In genomic region chr6:30616811-30617564, GRCh38 we compare ENCODE assay signal across 8 cellular contexts. TPM values are rescaled to one million over a fixed set of nuclear protein-coding genes. Genes with fewer than 3 reads are reported as not detected.
DNase-seq lines count a peak whose midpoint lies in the region; ATAC-seq and TF ChIP-seq lines count a peak whose summit lies in the region.

TSS of gene PPP1R10 (minus strand) at chr6:30617243. CDS start at chr6:30609944, 7,299 bp downstream.

- peak within 1 kb of the TSS; percentile 98 for H3K27ac Mint-ChIP-seq in activated CD4-positive, alpha-beta T cell treated with anti-CD3 and anti-CD28 coated beads for 36 hours

- H3K9me3 Mint-ChIP-seq in activated CD4-positive, alpha-beta T cell treated with anti-CD3 and anti-CD28 coated beads for 36 hours (ENCODE audit: low read depth), result no peaks in the 10 kb centered on the region

- H3K27me3 Mint-ChIP-seq in activated CD4-positive, alpha-beta T cell treated with anti-CD3 and anti-CD28 coated beads for 36 hours, result no peaks in the 10 kb centered on the region

- H3K36me3 ChIP-seq in kidney epithelial cell (ENCODE audit: control insufficient read depth, insufficient read depth, low read length), result peaks cover 2% of the 10 kb centered on the region

- peak within 1 kb of the TSS; percentile 97 for H3K4me3 Mint-ChIP-seq in activated CD4-positive, alpha-beta T cell treated with anti-CD3 and anti-CD28 coated beads for 36 hours

- CTCF ChIA-PET in activated CD4-positive, alpha-beta T cell treated with anti-CD3 and anti-CD28 coated beads for 36 hours (lab: Charles Lee), result interaction anchor here (0.5 to 2.4 kb wide), 8 partner anchors 19 to 212 kb away, joined by 3 to 11 read pairs (median 4); partner anchors contain the start of gene DHX16

- TF ChIP-seq CTCF in choroid plexus epithelial cell (conservative IDR thresholded peaks at IDR 0.05; ENCODE audit: low read depth, low read length) (no peak), kidney epithelial cell (IDR thresholded peaks at IDR 0.05; ENCODE audit: insufficient read depth, low read length, poor library complexity, severe bottlenecking) (no peak)

- peaks cover 40% of the 10 kb centered on the region for H3K4me1 Mint-ChIP-seq in activated CD4-positive, alpha-beta T cell treated with anti-CD3 and anti-CD28 coated beads for 36 hours

- POLR2A ChIA-PET in activated CD4-positive, alpha-beta T cell treated with anti-CD3 and anti-CD28 coated beads for 36 hours (lab: Charles Lee), result interaction anchor here (0.6 to 1.7 kb wide), 6 partner anchors 33 to 114 kb away, joined by 3 to 5 read pairs (median 4); partner anchors contain the start of genes ABCF1, DHX16 and MDC1

- H3K36me3 Mint-ChIP-seq in activated CD4-positive, alpha-beta T cell treated with anti-CD3 and anti-CD28 coated beads for 36 hours (ENCODE audit: low read depth), result peaks cover 76% of the 10 kb centered on the region

- H3K4me3 ChIP-seq in choroid plexus epithelial cell (ENCODE audit: low read depth, low read length) (peak within 1 kb of the TSS; percentile 90), kidney epithelial cell (ENCODE audit: low read depth, low read length) (peak within 1 kb of the TSS; percentile 93)

- intact Hi-C loops in activated CD4-positive, alpha-beta T cell treated with anti-CD3 and anti-CD28 coated beads for 36 hours (cut with DNase I, micrococcal nuclease), result loop anchor here (1.0 to 10.0 kb wide), 24 partner anchors 9 to 1048 kb away; partner anchors contain the start of genes ABCF1 (in 2 of the 2), C6orf136 (in 2 of the 2), GNL1 (in 2 of the 2) and MDC1 (in 2 of the 2)

- peak; percentile 100 for DNase-seq in Ammon's horn (ENCODE audit: low spot score)
- peak; percentile 76 for DNase-seq in GM19238 (ENCODE audit: insufficient read length, low spot score)
- peak; percentile 99 to 100 for DNase-seq in NCI-H524 (lab: John Stamatoyannopoulos, UW)
- peak; percentile 99 for DNase-seq in activated CD4-positive, alpha-beta T cell treated with anti-CD3 and anti-CD28 coated beads for 36 hours
- peak; percentile 100 for DNase-seq in choroid plexus epithelial cell (ENCODE audit: low read depth)
- DNase-seq in kidney epithelial cell (ENCODE audit: low read depth), result peak; percentile 99
- DNase-seq in stimulated activated CD4-positive, alpha-beta T cell treated with anti-CD3 and anti-CD28 coated beads, Interleukin-15, amount 100 ng/mL, for 48 hours (ENCODE audit: low read depth in 2 of 2), result peak; percentile 98 to 99

- ATAC-seq in HG03442 (IDR thresholded peaks at IDR 0.05; ENCODE audit: unreplicated experiment), result peak; percentile 75
- peak; percentile 77 for ATAC-seq in activated CD4-positive, alpha-beta T cell treated with anti-CD3 and anti-CD28 coated beads for 36 hours

- H3K27me3 ChIP-seq in kidney epithelial cell (ENCODE audit: control insufficient read depth, insufficient read depth, low read length), result no peaks in the 10 kb centered on the region

RNA-seq across cellular contexts. Expression of gene PPP1R10, which starts in this region (rescaled TPM):
- total RNA-seq in activated CD4-positive, alpha-beta T cell treated with anti-CD3 and anti-CD28 coated beads for 36 hours, result 10 to 100 TPM; 75.6 to 100.0 TPM
- 38.6 and 40.2 TPM in 2 replicates for total RNA-seq in kidney epithelial cell

Comparison
In these comparisons a context has a peak if more than half of its experiments do, and no peak if none do; other contexts are left out.
1. Peak in every context shown above with its lines: DNase-seq, ATAC-seq and H3K4me3 ChIP-seq.